28 cellular contexts compared by ENCODE assay signal in genomic region chr9:20351715-20352114, GRCh38.
DNase-seq lines count a peak whose midpoint lies in the region; ATAC-seq and TF ChIP-seq lines count a peak whose summit lies in the region.
"Had no signal": no experiment of that assay in that cellular context is flagged by ENCODE, and none has a peak within 500 bp of the region (broad histone marks: within the 10 kb centered on the region; RNA-seq: fewer than 3 reads in every experiment).

No MANE protein-coding gene starts in this region.

- peak; percentile 44 for ATAC-seq in Right ventricle myocardium superior (ENCODE audit: poor library complexity)
- no peak for ATAC-seq in heart left ventricle
- no peak for ATAC-seq in foreskin keratinocyte
- ATAC-seq in body of pancreas = no peak
- ATAC-seq in HG03097 (IDR thresholded peaks at IDR 0.05; ENCODE audit: low FRiP score, unreplicated experiment) = no peak
- ATAC-seq: HCT116; lower lobe of right lung; naive thymus-derived CD8-positive, alpha-beta T cell; PC-3; sciatic nerve had no signal

- H3K9me3 ChIP-seq in heart left ventricle (no peaks in the 10 kb centered on the region), SK-N-SH (no peaks in the 10 kb centered on the region), body of pancreas (no peaks in the 10 kb centered on the region)
- H3K9me3 ChIP-seq: adrenal gland, lower lobe of right lung, prostate gland, thoracic aorta had no signal

- H3K27me3 ChIP-seq in heart left ventricle (no peaks in the 10 kb centered on the region), SK-N-SH (ENCODE audit: insufficient read depth) (no peaks in the 10 kb centered on the region), foreskin keratinocyte (no peaks in the 10 kb centered on the region), body of pancreas (no peaks in the 10 kb centered on the region)
- H3K27me3 ChIP-seq: adrenal gland had no signal

- H3K9ac ChIP-seq in SK-N-SH = no peak overlapping the region

- H4K20me1 ChIP-seq in SK-N-SH (ENCODE audit: insufficient read depth) = no peaks in the 10 kb centered on the region

- TF ChIP-seq EP300 in SK-N-SH (IDR thresholded peaks at IDR 0.05; ENCODE audit: borderline replicate concordance in 1 of 2, low read depth in 1 of 2, low read length in 1 of 2) = peak in 1 of 2 experiments; percentile 85; a peak in 2 of 4 replicates

- H3K4me1 ChIP-seq in heart left ventricle (peaks cover 0 to 23% (median 10%) of the 10 kb centered on the region in 12 donors), SK-N-SH (ENCODE audit: control insufficient read depth in 1 of 2, insufficient read depth in 2 of 2, low read depth in 1 of 2, low read length in 1 of 2) (peaks cover 15 to 33% of the 10 kb centered on the region in 2 experiments), foreskin keratinocyte (peaks cover 25% of the 10 kb centered on the region), body of pancreas (peaks cover 39% of the 10 kb centered on the region)
- H3K4me1 ChIP-seq: prostate gland had no signal

- H3K4me3 Mint-ChIP-seq in type B pancreatic cell = no peak overlapping the region
- H3K4me3 Mint-ChIP-seq: activated CD4-positive, alpha-beta memory T cell treated with anti-CD3 and anti-CD28 coated beads, Interleukin-2, amount 10 ng/mL, durations not matched to agents 7 days and 5 days; activated T-helper 1 cell treated with anti-CD3 and anti-CD28 coated beads, Interleukin-12 subunit alpha, Interleukin-12 subunit beta, Interleukin-2, Interleukin-4 antibody, amounts not matched to agents 30 ng/mL and 10 ng/mL and 1 ng/mL, durations not matched to agents 14 hours and 24 hours and 36 hours; B cell; naive thymus-derived CD8-positive, alpha-beta T cell; stimulated activated naive CD8-positive, alpha-beta T cell treated with anti-CD3 and anti-CD28 coated beads, Interleukin-15, amount 100 ng/mL, for 72 hours had no signal

- DNase-seq in Right ventricle myocardium superior (no peak), heart left ventricle (no peak), SK-N-SH (peak; percentile 61), foreskin keratinocyte (peak; percentile 16 to 39), type B pancreatic cell (ENCODE audit: extremely low spot score, unreplicated experiment) (no peak), H4 (ENCODE audit: low spot score) (no peak), body of pancreas (no peak)
- DNase-seq: activated CD4-positive, alpha-beta memory T cell treated with anti-CD3 and anti-CD28 coated beads, Interleukin-2, amount 10 ng/mL, durations not matched to agents 7 days and 5 days; activated CD4-positive, alpha-beta T cell treated with anti-CD3 and anti-CD28 coated beads for 1 hour; activated CD8-positive, alpha-beta memory T cell treated with anti-CD3 and anti-CD28 coated beads, Interleukin-2, amount 50 U/mL, for 4 hours; activated naive CD4-positive, alpha-beta T cell treated with Interleukin-2 at 50 U/mL for 16 hours; adrenal gland; DMS153; glutamatergic neuron; lower lobe of right lung; naive thymus-derived CD8-positive, alpha-beta T cell; NCI-H1930; NCI-H526; occipital lobe; PC-3; stimulated activated naive CD8-positive, alpha-beta T cell treated with anti-CD3 and anti-CD28 coated beads, Interleukin-15, amount 100 ng/mL, for 72 hours had no signal

- H3K27ac Mint-ChIP-seq in type B pancreatic cell = peak overlapping the region; percentile 12
- H3K27ac Mint-ChIP-seq: activated CD4-positive, alpha-beta memory T cell treated with anti-CD3 and anti-CD28 coated beads, Interleukin-2, amount 10 ng/mL, durations not matched to agents 7 days and 5 days; activated T-helper 1 cell treated with anti-CD3 and anti-CD28 coated beads, Interleukin-12 subunit alpha, Interleukin-12 subunit beta, Interleukin-2, Interleukin-4 antibody, amounts not matched to agents 30 ng/mL and 10 ng/mL and 1 ng/mL, durations not matched to agents 14 hours and 24 hours and 36 hours; B cell; stimulated activated naive CD8-positive, alpha-beta T cell treated with anti-CD3 and anti-CD28 coated beads, Interleukin-15, amount 100 ng/mL, for 72 hours had no signal

- H3K4me2 ChIP-seq in SK-N-SH = no peak overlapping the region

- H3K4me3 ChIP-seq in heart left ventricle = no peak overlapping the region
- no peak overlapping the region for H3K4me3 ChIP-seq in SK-N-SH (ENCODE audit: low read depth in 2 of 2, low read length in 1 of 2)
- H3K4me3 ChIP-seq in body of pancreas = no peak overlapping the region
- H3K4me3 ChIP-seq: adrenal gland, lower lobe of right lung, prostate gland, thoracic aorta had no signal

- intact Hi-C loops in Right ventricle myocardium superior (cut with DNase I) (loop anchor here (5.0 to 10.0 kb wide), 3 partner anchors 57 to 427 kb away; partner anchors contain the start of gene MLLT3), heart left ventricle (cut with DNase I) (loop anchor here in 6 of 10 donors (5.0 to 10.0 kb wide), 7 partner anchors 67 to 763 kb away; partner anchors contain the start of gene FOCAD (in 1 of the 6)), body of pancreas (cut with DNase I) (loop anchor here (10.0 kb wide), 1 partner anchor 583 kb away; no protein-coding TSS in a partner anchor)

- peak; percentile 28 for TF ChIP-seq RAD21 in SK-N-SH (IDR thresholded peaks at IDR 0.05; ENCODE audit: low read length)

- CTCF ChIA-PET in SK-N-SH (lab: Yijun Ruan, JAX) = interaction anchor here (0.6 to 2.4 kb wide), 5 partner anchors 226 to 589 kb away, joined by 3 to 16 read pairs (median 4); no protein-coding TSS in a partner anchor

- H3K36me3 ChIP-seq in heart left ventricle (peaks cover 0 to 17% (median 0%) of the 10 kb centered on the region in 9 donors), SK-N-SH (replicated peaks in 1 of 2; ENCODE audit: control insufficient read depth in 1 of 2, insufficient read depth in 2 of 2, low read length in 1 of 2) (no peaks in the 10 kb centered on the region), body of pancreas (replicated peaks in 1 of 2; ENCODE audit: insufficient read depth in 1 of 2, low read depth in 2 of 2) (no peaks in the 10 kb centered on the region)
- H3K36me3 ChIP-seq: adrenal gland, prostate gland, thoracic aorta had no signal

- TF ChIP-seq CTCF in heart left ventricle (IDR thresholded peaks at IDR 0.05) = no peak
- no peak for TF ChIP-seq CTCF in SK-N-SH (IDR thresholded peaks at IDR 0.05)
- no peak for TF ChIP-seq CTCF in foreskin keratinocyte (conservative IDR thresholded peaks at IDR 0.05)
- TF ChIP-seq CTCF in type B pancreatic cell (conservative IDR thresholded peaks at IDR 0.05) = no peak
- TF ChIP-seq CTCF in body of pancreas (IDR thresholded peaks at IDR 0.05) = no peak

- TF ChIP-seq POLR2A in heart left ventricle (IDR thresholded peaks at IDR 0.05) (no peak), body of pancreas (IDR thresholded peaks at IDR 0.05) (no peak)

- no peak overlapping the region for H2AFZ ChIP-seq in SK-N-SH (ENCODE audit: low read depth)

- 69 to 77% (median 74%) methylated on average over 5 of the region's 5 CpGs for WGBS in heart left ventricle, 4 donors
- 80% methylated on average over 5 of the region's 5 CpGs for WGBS in SK-N-SH (ENCODE audit: low lambda C conversion rate)
- WGBS in body of pancreas, 2 donors = 63 to 66% methylated on average over 5 of the region's 5 CpGs

- H3K79me2 ChIP-seq in SK-N-SH (ENCODE audit: insufficient read depth) = no peaks in the 10 kb centered on the region

- H3K36me3 Mint-ChIP-seq in type B pancreatic cell = peaks cover 37% of the 10 kb centered on the region

- no peaks in the 10 kb centered on the region for H3K9me3 Mint-ChIP-seq in type B pancreatic cell
- H3K9me3 Mint-ChIP-seq: activated CD4-positive, alpha-beta memory T cell treated with anti-CD3 and anti-CD28 coated beads, Interleukin-2, amount 10 ng/mL, durations not matched to agents 7 days and 5 days; activated T-helper 1 cell treated with anti-CD3 and anti-CD28 coated beads, Interleukin-12 subunit alpha, Interleukin-12 subunit beta, Interleukin-2, Interleukin-4 antibody, amounts not matched to agents 30 ng/mL and 10 ng/mL and 1 ng/mL, durations not matched to agents 14 hours and 24 hours and 36 hours; naive thymus-derived CD8-positive, alpha-beta T cell; stimulated activated naive CD8-positive, alpha-beta T cell treated with anti-CD3 and anti-CD28 coated beads, Interleukin-15, amount 100 ng/mL, for 72 hours had no signal

- H3K27ac ChIP-seq in heart left ventricle (no peak overlapping the region), SK-N-SH (ENCODE audit: low read depth in 2 of 2, low read length in 1 of 2) (peak overlapping the region in 1 of 2 experiments; percentile 87; a peak in 2 of 4 replicates), foreskin keratinocyte (no peak overlapping the region), body of pancreas (peak overlapping the region in 1 of 4 donors; percentile 34)
- H3K27ac ChIP-seq: adrenal gland, lower lobe of right lung, prostate gland, thoracic aorta had no signal

- H3K4me1 Mint-ChIP-seq in type B pancreatic cell (ENCODE audit: unreplicated experiment) = peaks cover 41% of the 10 kb centered on the region
- H3K4me1 Mint-ChIP-seq: B cell had no signal

- H3F3A ChIP-seq in SK-N-SH (replicated peaks; ENCODE audit: insufficient read depth) = peaks cover 10% of the 10 kb centered on the region

- H3K27me3 Mint-ChIP-seq in type B pancreatic cell = no peaks in the 10 kb centered on the region
- H3K27me3 Mint-ChIP-seq: activated CD4-positive, alpha-beta memory T cell treated with anti-CD3 and anti-CD28 coated beads, Interleukin-2, amount 10 ng/mL, durations not matched to agents 7 days and 5 days; B cell; naive thymus-derived CD8-positive, alpha-beta T cell; stimulated activated naive CD8-positive, alpha-beta T cell treated with anti-CD3 and anti-CD28 coated beads, Interleukin-15, amount 100 ng/mL, for 72 hours had no signal

- H3K9me2 ChIP-seq in SK-N-SH = no peaks in the 10 kb centered on the region

- POLR2A ChIA-PET in SK-N-SH (lab: Yijun Ruan, JAX) = no interaction called here

TF ChIP-seq in SK-N-SH, 30 proteins besides CTCF, POLR2A, EP300 and RAD21 (continues in another document):
- TF ChIP-seq GATA2 (CRISPR knock-in tag; IDR thresholded peaks at IDR 0.05) (peak; percentile 58), RCOR1 (IDR thresholded peaks at IDR 0.05; ENCODE audit: low read length) (peak; percentile 98), TEAD4 (IDR thresholded peaks at IDR 0.05; ENCODE audit: borderline replicate concordance, insufficient read depth) (no peak), CHD2 (IDR thresholded peaks at IDR 0.05; ENCODE audit: low read length, partially characterized antibody) (peak; percentile 66)

Comparison
In these comparisons a context has a peak if more than half of its experiments do, and no peak if none do; other contexts are left out.
1. DNase-seq: peak in SK-N-SH (single experiment) and foreskin keratinocyte (2 of 2); none in Right ventricle myocardium superior (single experiment), heart left ventricle (0 of 5), type B pancreatic cell (single experiment), H4 (single experiment) and body of pancreas (0 of 4).